ENCODE assay signal across 33 cellular contexts in the genomic region with DNA sequence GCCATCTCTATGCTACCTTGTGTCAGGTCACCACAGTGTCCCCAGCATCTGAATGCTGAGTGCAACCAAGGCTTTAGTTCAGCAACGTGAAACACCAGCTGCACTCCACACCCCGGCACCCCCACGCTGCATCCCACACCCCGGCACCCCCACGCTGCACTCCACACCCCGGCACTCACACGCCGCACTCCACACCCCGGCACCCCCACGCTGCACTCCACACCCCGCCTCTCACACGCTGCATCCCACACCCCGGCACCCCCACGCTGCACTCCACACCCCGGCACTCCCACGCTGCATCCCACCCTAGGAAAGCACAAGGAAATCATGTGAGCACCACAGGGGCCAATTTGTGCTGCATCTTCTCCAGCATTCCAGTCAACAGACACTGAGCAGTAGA.
"Had no signal": no experiment of that assay in that cellular context is flagged by ENCODE, and none has a peak within 500 bp of the region (broad histone marks: within the 10 kb centered on the region; RNA-seq: fewer than 3 reads in every experiment).

No MANE protein-coding gene starts in this region.

- H3K9me3 ChIP-seq: adrenal gland, body of pancreas had no signal

- FAIRE-seq: astrocyte, TTC549 had no signal

- DNase-seq: activated B cell treated with CpG ODN at 0.5 μM for 24 hours; activated CD4-positive, alpha-beta memory T cell treated with anti-CD3 and anti-CD28 coated beads, Interleukin-2, amount 10 ng/mL, durations not matched to agents 7 days and 5 days; activated CD4-positive, alpha-beta T cell treated with anti-CD3 and anti-CD28 coated beads for 1 hour; activated CD4-positive, alpha-beta T cell treated with anti-CD3 and anti-CD28 coated beads for 36 hours; activated CD4-positive, alpha-beta T cell treated with anti-CD3 and anti-CD28 coated beads for 48 hours; activated CD4-positive, alpha-beta T cell treated with anti-CD3 and anti-CD28 coated beads, Interleukin-2, amount 10 ng/mL, durations not matched to agents 7 days and 5 days; activated CD4-positive, alpha-beta T cell treated with anti-CD3 and anti-CD28 coated beads, Interleukin-2, amount 50 U/mL, for 48 hours; activated CD8-positive, alpha-beta memory T cell treated with anti-CD3 and anti-CD28 coated beads for 24 hours; activated CD8-positive, alpha-beta memory T cell treated with anti-CD3 and anti-CD28 coated beads, Interleukin-2, amount 50 U/mL, for 4 hours; activated CD8-positive, alpha-beta T cell treated with anti-CD3 and anti-CD28 coated beads, Interleukin-2, amount 10 ng/mL, durations not matched to agents 7 days and 5 days; activated effector memory CD4-positive, alpha-beta T cell treated with anti-CD3 and anti-CD28 coated beads, Interleukin-2, amount 50 U/mL, for 16 hours; activated gamma-delta T cell treated with Interleukin-2 at 50 U/mL for 16 hours; activated naive CD4-positive, alpha-beta T cell; activated naive CD4-positive, alpha-beta T cell treated with anti-CD3 and anti-CD28 coated beads for 36 hours; activated naive CD4-positive, alpha-beta T cell treated with anti-CD3 and anti-CD28 coated beads, Interleukin-2, amount 50 U/mL, for 16 hours; activated naive CD8-positive, alpha-beta T cell treated with anti-CD3 and anti-CD28 coated beads for 36 hours; activated T-cell treated with anti-CD3 and anti-CD28 coated beads for 4 hours; activated T-cell treated with anti-CD3 and anti-CD28 coated beads, Interleukin-2, amount 50 U/mL, for 1 hour; activated T-cell treated with anti-CD3 and anti-CD28 coated beads, Interleukin-2, amount 50 U/mL, for 4 hours; activated T-cell treated with anti-CD3 and anti-CD28 coated beads, Interleukin-2, amount 50 U/mL, for 72 hours; amniotic stem cell; aorta; brain microvascular endothelial cell; central memory CD4-positive, alpha-beta T cell; T-helper 1 cell; T-helper 2 cell; T-helper 9 cell had no signal

- H3K36me3 ChIP-seq: adrenal gland, brain microvascular endothelial cell, breast epithelium had no signal

- H3K27me3 ChIP-seq: adrenal gland, body of pancreas, brain microvascular endothelial cell, breast epithelium had no signal

- H3K27ac ChIP-seq: body of pancreas, brain microvascular endothelial cell, breast epithelium, VCaP had no signal

- H3K4me1 ChIP-seq: adrenal gland, body of pancreas, breast epithelium had no signal

- H3K4me3 ChIP-seq: body of pancreas, breast epithelium had no signal
